ENCODE assay signal across 9 cellular contexts in the genomic region with DNA sequence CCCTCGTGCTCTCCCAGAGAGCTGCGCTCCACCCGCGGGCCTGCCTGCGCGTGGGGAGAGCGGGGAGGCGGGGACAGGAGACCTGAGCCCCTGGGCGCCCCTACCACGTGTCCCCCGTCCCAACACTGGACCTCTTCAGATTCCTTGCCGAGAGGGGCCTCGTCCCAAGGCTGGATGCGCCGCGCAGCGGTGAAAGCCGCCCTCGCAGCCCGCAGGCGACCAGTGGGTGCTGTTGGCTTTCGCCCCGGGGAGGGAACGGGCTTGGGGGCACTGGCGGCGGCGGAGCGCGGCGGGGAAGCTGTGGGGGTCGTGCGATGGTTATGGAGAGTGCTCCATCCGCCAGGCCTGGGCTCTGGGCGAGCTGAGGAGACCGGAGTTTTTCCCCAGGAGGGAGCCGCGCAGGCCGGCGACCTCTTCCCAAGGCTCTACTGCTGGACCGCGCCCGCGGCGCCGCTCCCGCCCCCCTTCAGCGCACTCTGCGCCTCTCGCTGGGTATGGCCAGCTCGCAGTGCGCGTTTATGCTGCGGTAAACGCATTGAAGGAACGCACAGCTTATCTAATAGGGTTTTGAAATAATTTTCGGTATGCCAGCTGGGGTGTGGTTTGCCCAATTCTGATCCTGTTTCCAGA. TPM values are rescaled to one million over a fixed set of nuclear protein-coding genes. Genes with fewer than 3 reads are reported as not detected.
DNase-seq lines count a peak whose midpoint lies in the region; ATAC-seq and TF ChIP-seq lines count a peak whose summit lies in the region.
"Had no signal": no experiment of that assay in that cellular context is flagged by ENCODE, and none has a peak within 500 bp of the region (broad histone marks: within the 10 kb centered on the region; RNA-seq: fewer than 3 reads in every experiment).

No MANE protein-coding gene starts in this region.

- H3K27ac ChIP-seq in PC-9 (no peak overlapping the region), body of pancreas (no peak overlapping the region)

- H3K4me3 ChIP-seq in PC-9 (no peak overlapping the region), body of pancreas (no peak overlapping the region)

- no peaks in the 10 kb centered on the region for H3K79me2 ChIP-seq in PC-9 (ENCODE audit: low read depth)

- DNase-seq in COLO668 (lab: John Stamatoyannopoulos, UW; ENCODE audit: unreplicated experiment) = peak; percentile 65
- peak; percentile 80 for DNase-seq in ecto neural progenitor cell (ENCODE audit: low spot score)
- peak; percentile 47 for DNase-seq in neural crest cell (ENCODE audit: low read depth, low spot score)
- DNase-seq in PC-9 = no peak
- DNase-seq in body of pancreas = no peak
- no peak for DNase-seq in GOT3 (lab: John Stamatoyannopoulos, UW)

- BruUV-seq in PC-9 (replicated peaks; lab: Mats Ljungman, UMichigan) = no TSS peak

- no peak overlapping the region for H3K27ac Mint-ChIP-seq in IgD-negative memory B cell
- no peak overlapping the region for H3K27ac Mint-ChIP-seq in neural crest cell (ENCODE audit: unreplicated experiment)

- H3K27me3 ChIP-seq in PC-9 (ENCODE audit: insufficient read depth, low read depth) (0 out of 2 replicates have a peak, but pooled peaks cover 10% of the 10 kb centered on the region), body of pancreas (no peaks in the 10 kb centered on the region)

- TF ChIP-seq POLR2A in body of pancreas (IDR thresholded peaks at IDR 0.05) = no peak

- H3K4me3 Mint-ChIP-seq in IgD-negative memory B cell (peak overlapping the region in 3 of 4 donors; percentile 65 to 88 (median 74)), neural crest cell (peak overlapping the region; percentile 85)

- TF ChIP-seq CTCF in neural crest cell (conservative IDR thresholded peaks at IDR 0.05) = peak; percentile 48
- no peak for TF ChIP-seq CTCF in PC-9 (conservative IDR thresholded peaks at IDR 0.05)
- TF ChIP-seq CTCF in body of pancreas (IDR thresholded peaks at IDR 0.05) = no peak

- peaks cover 9 to 16% (median 11%) of the 10 kb centered on the region in 3 donors for H3K4me1 Mint-ChIP-seq in IgD-negative memory B cell
- H3K4me1 Mint-ChIP-seq in neural crest cell = peaks cover 12% of the 10 kb centered on the region

- no peaks in the 10 kb centered on the region for H3K9me3 Mint-ChIP-seq in IgD-negative memory B cell
- no peaks in the 10 kb centered on the region for H3K9me3 Mint-ChIP-seq in neural crest cell

- peaks cover 30% of the 10 kb centered on the region for H3K27me3 Mint-ChIP-seq in IgD-negative memory B cell
- H3K27me3 Mint-ChIP-seq in neural crest cell (ENCODE audit: low read depth) = peaks cover 84% of the 10 kb centered on the region

- H2AFZ ChIP-seq in PC-9 = no peak overlapping the region

- no peaks in the 10 kb centered on the region for H4K20me1 ChIP-seq in PC-9 (ENCODE audit: insufficient read depth)

- intact Hi-C loops in PC-9 (cut with micrococcal nuclease; ENCODE audit: unreplicated experiment) = no loop called here
- intact Hi-C loops in body of pancreas (cut with DNase I) = no loop called here

- no peaks in the 10 kb centered on the region for H3K4me1 ChIP-seq in PC-9 (replicated peaks; ENCODE audit: insufficient read depth)
- H3K4me1 ChIP-seq in body of pancreas = peaks cover 17% of the 10 kb centered on the region

- no peak overlapping the region for H3K4me2 ChIP-seq in PC-9

- no peak for ATAC-seq in HG03097 (IDR thresholded peaks at IDR 0.05; ENCODE audit: low FRiP score, unreplicated experiment)
- ATAC-seq in body of pancreas = no peak

- no peaks in the 10 kb centered on the region for H3K9me3 ChIP-seq in PC-9 (ENCODE audit: insufficient read depth, low read depth)
- no peaks in the 10 kb centered on the region for H3K9me3 ChIP-seq in body of pancreas

- H3K36me3 ChIP-seq in PC-9 (ENCODE audit: low read depth) (no peaks in the 10 kb centered on the region), body of pancreas (replicated peaks in 1 of 2; ENCODE audit: insufficient read depth in 1 of 2, low read depth in 2 of 2) (no peaks in the 10 kb centered on the region)

- no peaks in the 10 kb centered on the region for H3K9me2 ChIP-seq in PC-9 (ENCODE audit: insufficient read depth)

- 0 to 1% methylated on average over 5 to 56 of the region's 56 CpGs for WGBS in body of pancreas, 2 donors

- POLR2A ChIA-PET in PC-9 (lab: Charles Lee; ENCODE audit: unreplicated experiment) = no interaction called here

- CTCF ChIA-PET in PC-9 (lab: Charles Lee) = no interaction called here

- H3K36me3 Mint-ChIP-seq in IgD-negative memory B cell (no peaks in the 10 kb centered on the region), neural crest cell (ENCODE audit: low read depth) (no peaks in the 10 kb centered on the region)

- no peaks in the 10 kb centered on the region for H3F3A ChIP-seq in PC-9 (ENCODE audit: insufficient read depth, low read depth)

RNA-seq across cellular contexts. Expression of a gene that starts 17.2 kb away (rescaled TPM):
- not detected for polyA plus RNA-seq in IgD-negative memory B cell
- total RNA-seq in neural crest cell (not detected in 2 replicates), PC-9 (2021) (not detected in 2 replicates), body of pancreas (1 to 10 TPM in 1 of 2 donors, not detected in 1; 1.6 TPM)
- total RNA-seq: SK-MEL-5 had no signal

Comparison
In these comparisons a context has a peak if more than half of its experiments do, and no peak if none do; other contexts are left out.
1. DNase-seq: peak in COLO668 (single experiment), ecto neural progenitor cell (single experiment) and neural crest cell (single experiment); none in PC-9 (0 of 2), body of pancreas (0 of 4) and GOT3 (single experiment).